9 cellular contexts compared by ENCODE assay signal in genomic region chr11:38784164-38784563, GRCh38.
"Had no signal": no experiment of that assay in that cellular context is flagged by ENCODE, and none has a peak within 500 bp of the region (broad histone marks: within the 10 kb centered on the region; RNA-seq: fewer than 3 reads in every experiment).

No MANE protein-coding gene starts in this region.

- DNase-seq: H7, HFFc6, Karpas-422, KBM-7 had no signal

- ATAC-seq: GM23338, HCT116 had no signal

- H3K4me2 ChIP-seq: GM23338, KMS-11 had no signal

- H3K4me3 ChIP-seq: GM23338, HAP-1 had no signal

- H3K9ac ChIP-seq: KMS-11 had no signal

- H3K36me3 ChIP-seq: HAP-1 had no signal

- H3K9me3 ChIP-seq: HAP-1 had no signal

- H3K27ac ChIP-seq: KMS-11 had no signal

- H2AFZ ChIP-seq: GM23338 had no signal

- H3K4me1 ChIP-seq: HAP-1 had no signal

- FAIRE-seq: HTR-8/SVneo had no signal
